In genomic region chr6:39226606-39227300, GRCh38 we compare ENCODE assay signal across 9 cellular contexts. TPM values are rescaled to one million over a fixed set of nuclear protein-coding genes. Genes with fewer than 3 reads are reported as not detected.
A peak's percentile ranks its signal among the peaks of the same experiment; 100 is the strongest.
DNase-seq lines count a peak whose midpoint lies in the region; ATAC-seq and TF ChIP-seq lines count a peak whose summit lies in the region.
"Had no signal": no experiment of that assay in that cellular context is flagged by ENCODE, and none has a peak within 500 bp of the region (broad histone marks: within the 10 kb centered on the region; RNA-seq: fewer than 3 reads in every experiment).

No MANE protein-coding gene starts in this region.

- H4K20me1 ChIP-seq in Loucy (ENCODE audit: insufficient read depth, low read length, poor library complexity, severe bottlenecking) = no peaks in the 10 kb centered on the region
- peaks cover 11% of the 10 kb centered on the region for H4K20me1 ChIP-seq in neural progenitor cell (ENCODE audit: low read depth)

- no peaks in the 10 kb centered on the region for H3F3A ChIP-seq in Loucy (ENCODE audit: low read depth)
- H3F3A ChIP-seq in neural progenitor cell (ENCODE audit: low read depth) = peaks cover 15% of the 10 kb centered on the region

- H3K4me3 Mint-ChIP-seq in CD8-positive, alpha-beta memory T cell = peak overlapping the region; percentile 71 to 91 (median 84)
- peak overlapping the region; percentile 89 for H3K4me3 Mint-ChIP-seq in neural progenitor cell

- no peak for TF ChIP-seq CTCF in Loucy (conservative IDR thresholded peaks at IDR 0.05; ENCODE audit: low read length)
- no peak for TF ChIP-seq CTCF in colonic mucosa (IDR thresholded peaks at IDR 0.05)
- no peak for TF ChIP-seq CTCF in neural progenitor cell (IDR thresholded peaks at IDR 0.05)

- H3K9ac ChIP-seq in Loucy (ENCODE audit: low read depth, low read length, poor library complexity, severe bottlenecking) (peak overlapping the region; percentile 68), colonic mucosa (ENCODE audit: low read depth in 2 of 2, low read length in 2 of 2) (peak overlapping the region; percentile 33 to 96), neural progenitor cell (no peak overlapping the region)

- no peaks in the 10 kb centered on the region for H3K9me2 ChIP-seq in Loucy (replicated peaks; ENCODE audit: low read depth, low read length)

- peak overlapping the region; percentile 28 to 93 (median 82) for H3K27ac Mint-ChIP-seq in CD8-positive, alpha-beta memory T cell
- no peak overlapping the region for H3K27ac Mint-ChIP-seq in neural progenitor cell

- H3K9me3 ChIP-seq in CD8-positive, alpha-beta memory T cell (ENCODE audit: low read length) = no peaks in the 10 kb centered on the region
- H3K9me3 ChIP-seq in Loucy (ENCODE audit: insufficient read depth, low read depth, low read length) (no peaks in the 10 kb centered on the region), colonic mucosa (no peaks in the 10 kb centered on the region), neural progenitor cell (ENCODE audit: low read depth) (no peaks in the 10 kb centered on the region)

- intact Hi-C loops in colonic mucosa (cut with DNase I) (no loop called here), head of caudate nucleus (cut with DNase I) (no loop called here)

- H3K27me3 ChIP-seq in CD8-positive, alpha-beta memory T cell (ENCODE audit: insufficient read depth, low read length, poor library complexity, severe bottlenecking) = no peaks in the 10 kb centered on the region
- H3K27me3 ChIP-seq in Loucy (ENCODE audit: insufficient read depth, low read length, poor library complexity, severe bottlenecking) (no peaks in the 10 kb centered on the region), colonic mucosa (no peaks in the 10 kb centered on the region), neural progenitor cell (peaks cover 37% of the 10 kb centered on the region)

- ATAC-seq in GM18505 (IDR thresholded peaks at IDR 0.05; ENCODE audit: unreplicated experiment) = no peak
- no peak for ATAC-seq in HG02610 (IDR thresholded peaks at IDR 0.05; ENCODE audit: unreplicated experiment)

- H3K4me1 Mint-ChIP-seq in CD8-positive, alpha-beta memory T cell = peaks cover 59 to 75% (median 68%) of the 10 kb centered on the region in 3 donors
- peaks cover 64% of the 10 kb centered on the region for H3K4me1 Mint-ChIP-seq in neural progenitor cell

- peak overlapping the region; percentile 4 for H3K4me3 ChIP-seq in CD8-positive, alpha-beta memory T cell (ENCODE audit: low read length)
- H3K4me3 ChIP-seq in Loucy (ENCODE audit: low read length, poor library complexity, severe bottlenecking) (peak overlapping the region; percentile 75), colonic mucosa (peak overlapping the region; percentile 55), neural progenitor cell (no peak overlapping the region)

- peak overlapping the region; percentile 64 for H3K4me2 ChIP-seq in Loucy (ENCODE audit: low read depth, low read length, poor library complexity, severe bottlenecking)
- peak overlapping the region; percentile 94 for H3K4me2 ChIP-seq in neural progenitor cell

- peaks cover 0 to 4% of the 10 kb centered on the region in 2 donors for H3K27me3 Mint-ChIP-seq in CD8-positive, alpha-beta memory T cell
- H3K27me3 Mint-ChIP-seq in neural progenitor cell (ENCODE audit: insufficient read depth, low read depth) = peaks cover 9% of the 10 kb centered on the region

- H2AFZ ChIP-seq in Loucy (ENCODE audit: low read length) (peak overlapping the region; percentile 20; the same call in 1 of the 2 replicates), neural progenitor cell (replicated peaks) (no peak overlapping the region)

- POLR2A ChIA-PET in CD8-positive, alpha-beta memory T cell (lab: Charles Lee) = no interaction called here

- peak overlapping the region; percentile 77 for H3K27ac ChIP-seq in CD8-positive, alpha-beta memory T cell (ENCODE audit: low read depth, low read length)
- H3K27ac ChIP-seq in colonic mucosa = peak overlapping the region; percentile 68
- no peak overlapping the region for H3K27ac ChIP-seq in neural progenitor cell

- H3K79me2 ChIP-seq in Loucy (ENCODE audit: insufficient read depth, low read length) = peaks cover 50% of the 10 kb centered on the region
- H3K79me2 ChIP-seq in neural progenitor cell (ENCODE audit: low read depth) = peaks cover 35% of the 10 kb centered on the region

- H3K9me3 Mint-ChIP-seq in CD8-positive, alpha-beta memory T cell = no peaks in the 10 kb centered on the region
- H3K9me3 Mint-ChIP-seq in neural progenitor cell = peaks cover 2% of the 10 kb centered on the region

- no peak for DNase-seq in CD8-positive, alpha-beta memory T cell
- DNase-seq in colonic mucosa = no peak
- no peak for DNase-seq in neural progenitor cell (ENCODE audit: low spot score)
- no peak for DNase-seq in NCI-H2227 treated with DMSO at 0.1 percent for 48 hours (lab: John Stamatoyannopoulos, UW)
- no peak for DNase-seq in head of caudate nucleus
- DNase-seq: NCI-H1930 had no signal

- no peaks in the 10 kb centered on the region for H3K36me3 Mint-ChIP-seq in CD8-positive, alpha-beta memory T cell
- H3K36me3 Mint-ChIP-seq in neural progenitor cell = peaks cover 11% of the 10 kb centered on the region

- no peak for TF ChIP-seq POLR2A in GM18505 (IDR thresholded peaks at IDR 0.05; ENCODE audit: borderline replicate concordance, extremely low read depth, insufficient read depth, insufficient read length)

- H3K4me1 ChIP-seq in CD8-positive, alpha-beta memory T cell (ENCODE audit: insufficient read depth, low read length) = peaks cover 33% of the 10 kb centered on the region
- peaks cover 66% of the 10 kb centered on the region for H3K4me1 ChIP-seq in Loucy (ENCODE audit: insufficient read depth, low read length, poor library complexity, severe bottlenecking)
- peaks cover 7% of the 10 kb centered on the region for H3K4me1 ChIP-seq in colonic mucosa
- peaks cover 59% of the 10 kb centered on the region for H3K4me1 ChIP-seq in neural progenitor cell

- CTCF ChIA-PET in CD8-positive, alpha-beta memory T cell (lab: Charles Lee) = interaction anchor here (1.4 kb wide), 1 partner anchor 76 kb away, joined by 5 read pairs; no protein-coding TSS in a partner anchor

- H3K36me3 ChIP-seq in CD8-positive, alpha-beta memory T cell (ENCODE audit: insufficient read depth, low read length) = no peaks in the 10 kb centered on the region
- H3K36me3 ChIP-seq in Loucy (ENCODE audit: insufficient read depth, low read length) (no peaks in the 10 kb centered on the region), colonic mucosa (no peaks in the 10 kb centered on the region), neural progenitor cell (no peaks in the 10 kb centered on the region)

RNA-seq across cellular contexts. Expression of gene KCNK5, which starts 2.5 kb away (rescaled TPM):
- 10 to 100 TPM; 27.6 to 28.4 TPM for total RNA-seq in CD8-positive, alpha-beta memory T cell
- polyA plus RNA-seq in CD8-positive, alpha-beta memory T cell = 0.97 TPM
- total RNA-seq in colonic mucosa (10 to 100 TPM; 26.9 to 39.6 TPM), neural progenitor cell (ENCODE audit: low replicate concordance) (5.7 and 7.3 TPM in 2 replicates)
